Comparison of ENCODE assay signal across 16 cellular contexts in the genomic region with DNA sequence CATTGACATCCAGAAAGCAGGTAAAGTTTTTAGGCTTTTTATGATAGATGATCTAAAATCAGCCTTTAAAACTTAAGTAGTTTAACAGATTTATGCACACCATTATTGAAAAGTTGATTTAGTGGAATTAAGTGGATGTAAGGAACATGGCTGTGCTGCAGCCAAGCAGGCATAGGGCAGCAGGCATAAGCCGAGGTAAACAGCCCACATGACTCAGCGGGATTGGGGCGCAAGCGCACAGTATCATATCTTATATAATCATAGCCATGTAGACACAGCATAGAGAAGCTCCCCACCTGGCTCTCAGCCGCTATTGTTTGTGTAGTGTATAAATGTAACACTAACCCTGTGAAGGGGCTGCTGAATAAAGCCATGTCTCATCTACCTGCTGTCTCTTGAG.
DNase-seq lines count a peak whose midpoint lies in the region; ATAC-seq and TF ChIP-seq lines count a peak whose summit lies in the region.
"Had no signal": no experiment of that assay in that cellular context is flagged by ENCODE, and none has a peak within 500 bp of the region (broad histone marks: within the 10 kb centered on the region; RNA-seq: fewer than 3 reads in every experiment).

No MANE protein-coding gene starts in this region.

- H3K27ac Mint-ChIP-seq in memory B cell: no peak overlapping the region
- H3K27ac Mint-ChIP-seq in natural killer cell treated with Interleukin-12 subunit alpha and Interleukin-12 subunit beta and Interleukin-15 and Interleukin-18, amount 100 ng/mL, for 72 hours: no peak overlapping the region

- no peaks in the 10 kb centered on the region for H3K27me3 Mint-ChIP-seq in memory B cell
- no peaks in the 10 kb centered on the region for H3K27me3 Mint-ChIP-seq in natural killer cell treated with Interleukin-12 subunit alpha and Interleukin-12 subunit beta and Interleukin-15 and Interleukin-18, amount 100 ng/mL, for 72 hours

- no peak overlapping the region for H3K4me3 Mint-ChIP-seq in memory B cell
- H3K4me3 Mint-ChIP-seq in natural killer cell treated with Interleukin-12 subunit alpha and Interleukin-12 subunit beta and Interleukin-15 and Interleukin-18, amount 100 ng/mL, for 72 hours: no peak overlapping the region
- H3K4me3 Mint-ChIP-seq: activated T-cell treated with anti-CD3 and anti-CD28 coated beads, Interleukin-2, amount 50 U/mL, for 4 hours had no signal

- no peaks in the 10 kb centered on the region for H3K9me3 ChIP-seq in psoas muscle
- H3K9me3 ChIP-seq: left ventricle myocardium inferior, uterus had no signal

- no peak overlapping the region for H3K27ac ChIP-seq in psoas muscle
- H3K27ac ChIP-seq: brain microvascular endothelial cell, heart left ventricle, left ventricle myocardium inferior, spleen, uterus had no signal

- H3K4me3 ChIP-seq in GM06990 (replicated peaks; ENCODE audit: low read depth, low read length) (no peak overlapping the region), psoas muscle (no peak overlapping the region)
- H3K4me3 ChIP-seq: heart left ventricle, left ventricle myocardium inferior, spleen, uterus had no signal

- peak; percentile 6 for DNase-seq in NCI-H2171 (lab: John Stamatoyannopoulos, UW)
- DNase-seq in NCI-H2171 treated with DMSO at 0.1 percent for 48 hours (lab: John Stamatoyannopoulos, UW): no peak
- DNase-seq in GM06990 (ENCODE audit: extremely low read depth, insufficient read length): peak; percentile 20
- peak; percentile 79 for DNase-seq in OCI-M1 (lab: John Stamatoyannopoulos, UW)
- peak; percentile 27 to 30 for DNase-seq in memory B cell (ENCODE audit: low spot score in 2 of 2)
- no peak for DNase-seq in activated effector memory CD4-positive, alpha-beta T cell treated with Interleukin-2 at 50 U/mL for 16 hours
- DNase-seq in natural killer cell treated with Interleukin-12 subunit alpha and Interleukin-12 subunit beta and Interleukin-15 and Interleukin-18, amount 100 ng/mL, for 72 hours (ENCODE audit: low spot score): no peak
- no peak for DNase-seq in psoas muscle
- DNase-seq: activated T-cell treated with anti-CD3 and anti-CD28 coated beads, Interleukin-2, amount 50 U/mL, for 4 hours; brain microvascular endothelial cell; heart left ventricle; left ventricle myocardium inferior; nucleus accumbens; SIG-M5; spleen; uterus had no signal

- intact Hi-C loops in psoas muscle (cut with DNase I): no loop called here

- H3K27me3 ChIP-seq in GM06990 (replicated peaks; ENCODE audit: control insufficient read depth, insufficient read depth, low read length): no peaks in the 10 kb centered on the region
- H3K27me3 ChIP-seq in psoas muscle (ENCODE audit: insufficient read depth in 3 of 3, low read length in 2 of 3): no peaks in the 10 kb centered on the region
- H3K27me3 ChIP-seq: brain microvascular endothelial cell, heart left ventricle, spleen, uterus had no signal

- WGBS in psoas muscle, 3 donors: 97 to 98% (median 97%) methylated on average over 5 of the region's 5 CpGs

- peaks cover 63% of the 10 kb centered on the region for H3K36me3 Mint-ChIP-seq in memory B cell
- H3K36me3 Mint-ChIP-seq in natural killer cell treated with Interleukin-12 subunit alpha and Interleukin-12 subunit beta and Interleukin-15 and Interleukin-18, amount 100 ng/mL, for 72 hours: no peaks in the 10 kb centered on the region

- H3K36me3 ChIP-seq in GM06990 (ENCODE audit: control insufficient read depth, insufficient read depth, low read length) (peaks cover 11% of the 10 kb centered on the region), psoas muscle (ENCODE audit: insufficient read depth in 1 of 2, low read depth in 1 of 2) (no peaks in the 10 kb centered on the region)
- H3K36me3 ChIP-seq: brain microvascular endothelial cell, heart left ventricle, left ventricle myocardium inferior, uterus had no signal

- peaks cover 5% of the 10 kb centered on the region for H3K4me1 Mint-ChIP-seq in memory B cell
- H3K4me1 Mint-ChIP-seq in natural killer cell treated with Interleukin-12 subunit alpha and Interleukin-12 subunit beta and Interleukin-15 and Interleukin-18, amount 100 ng/mL, for 72 hours (ENCODE audit: low read depth in 2 of 2): peaks cover 0 to 13% of the 10 kb centered on the region in 2 donors

- TF ChIP-seq CTCF in GM06990 (IDR thresholded peaks at IDR 0.05; ENCODE audit: insufficient read depth, low read length, poor library complexity, severe bottlenecking) (no peak), psoas muscle (IDR thresholded peaks at IDR 0.05) (no peak)

- H3K4me1 ChIP-seq in psoas muscle: peaks cover 4% of the 10 kb centered on the region
- H3K4me1 ChIP-seq: uterus had no signal

- ATAC-seq in memory B cell (ENCODE audit: low read depth): no peak
- ATAC-seq in natural killer cell treated with Interleukin-12 subunit alpha and Interleukin-12 subunit beta and Interleukin-15 and Interleukin-18, amount 100 ng/mL, for 72 hours: no peak
- no peak for ATAC-seq in psoas muscle
- ATAC-seq: activated T-cell treated with anti-CD3 and anti-CD28 coated beads, Interleukin-2, amount 50 U/mL, for 4 hours; heart left ventricle had no signal

- H3K9me3 Mint-ChIP-seq in memory B cell: peaks cover 9% of the 10 kb centered on the region
- H3K9me3 Mint-ChIP-seq in natural killer cell treated with Interleukin-12 subunit alpha and Interleukin-12 subunit beta and Interleukin-15 and Interleukin-18, amount 100 ng/mL, for 72 hours: no peaks in the 10 kb centered on the region

Comparison
In these comparisons a context has a peak if more than half of its experiments do, and no peak if none do; other contexts are left out.
1. DNase-seq: peak in NCI-H2171 (single experiment), GM06990 (single experiment), OCI-M1 (single experiment) and memory B cell (2 of 2); none in NCI-H2171 treated with DMSO at 0.1 percent for 48 hours (single experiment), activated effector memory CD4-positive, alpha-beta T cell treated with Interleukin-2 at 50 U/mL for 16 hours (single experiment), natural killer cell treated with Interleukin-12 subunit alpha and Interleukin-12 subunit beta and Interleukin-15 and Interleukin-18, amount 100 ng/mL, for 72 hours (single experiment) and psoas muscle (0 of 2).